8 cellular contexts compared by ENCODE assay signal in genomic region chr6:161273356-161273751, GRCh38. TPM values are rescaled to one million over a fixed set of nuclear protein-coding genes. Genes with fewer than 3 reads are reported as not detected.
A peak's percentile ranks its signal among the peaks of the same experiment; 100 is the strongest.
DNase-seq lines count a peak whose midpoint lies in the region; ATAC-seq and TF ChIP-seq lines count a peak whose summit lies in the region.

No MANE protein-coding gene starts in this region.

- no peak overlapping the region for H2BK12ac ChIP-seq in trophoblast cell (ENCODE audit: low read length)

- H3K14ac ChIP-seq in trophoblast cell (ENCODE audit: low read length): no peak overlapping the region

- H2BK5ac ChIP-seq in trophoblast cell (ENCODE audit: low read depth, low read length, poor library complexity): no peak overlapping the region

- H3K27me3 ChIP-seq in trophoblast cell (ENCODE audit: insufficient read depth, low read length): no peaks in the 10 kb centered on the region

- peak overlapping the region; percentile 60 for H3K9ac ChIP-seq in trophoblast cell (ENCODE audit: low read length)

- H2BK120ac ChIP-seq in trophoblast cell (ENCODE audit: insufficient read depth, low read length, poor library complexity): no peak overlapping the region

- peak overlapping the region; percentile 89 for H3K4me3 ChIP-seq in fibroblast of villous mesenchyme (ENCODE audit: low read depth, low read length)
- H3K4me3 ChIP-seq in trophoblast cell (ENCODE audit: low read depth, low read length): peak overlapping the region; percentile 80

- H3K36me3 ChIP-seq in trophoblast cell (ENCODE audit: control insufficient read depth in 1 of 2, insufficient read depth in 2 of 2, low read length in 2 of 2): no peaks in the 10 kb centered on the region

- TF ChIP-seq CTCF in fibroblast of villous mesenchyme (IDR thresholded peaks at IDR 0.05; ENCODE audit: insufficient read depth, low read depth, low read length): no peak

- H3K18ac ChIP-seq in trophoblast cell (ENCODE audit: low read length): no peak overlapping the region

- H2AK5ac ChIP-seq in trophoblast cell (ENCODE audit: low read length): no peak overlapping the region

- peaks cover 6% of the 10 kb centered on the region for H3K79me1 ChIP-seq in trophoblast cell (ENCODE audit: low read length)

- no peaks in the 10 kb centered on the region for H3K79me2 ChIP-seq in trophoblast cell (ENCODE audit: control insufficient read depth, insufficient read depth, low read length, poor library complexity)

- no peak overlapping the region for H4K91ac ChIP-seq in trophoblast cell (ENCODE audit: low read depth, low read length)

- no peak overlapping the region for H3K23ac ChIP-seq in trophoblast cell (ENCODE audit: low read length)

- peaks cover 0 to 3% of the 10 kb centered on the region in 2 experiments for H3K4me1 ChIP-seq in trophoblast cell (ENCODE audit: control insufficient read depth in 1 of 2, insufficient read depth in 2 of 2, low read length in 2 of 2)

- H3K4me2 ChIP-seq in trophoblast cell (ENCODE audit: low read length): peak overlapping the region; percentile 80

- H4K12ac ChIP-seq in trophoblast cell (ENCODE audit: low read depth, low read length): no peak overlapping the region

- ATAC-seq in GM21360 (IDR thresholded peaks at IDR 0.05; ENCODE audit: unreplicated experiment) (peak; percentile 3), GM19455 (IDR thresholded peaks at IDR 0.05; ENCODE audit: unreplicated experiment) (no peak), GM21786 (IDR thresholded peaks at IDR 0.05; ENCODE audit: unreplicated experiment) (no peak)

- DNase-seq in AG08395 (ENCODE audit: low spot score) (peak; percentile 31), NCI-H2227 treated with DMSO at 0.1 percent for 48 hours (lab: John Stamatoyannopoulos, UW) (peak; percentile 33), activated T-helper 1 cell treated with Interleukin-2 at 50 U/mL for 16 hours (ENCODE audit: low read depth) (peak; percentile 2), fibroblast of villous mesenchyme (ENCODE audit: low read depth) (peak; percentile 68), trophoblast cell (peak in 1 of 2 donors; percentile 52)

- peak overlapping the region; percentile 40 for H3K27ac ChIP-seq in trophoblast cell (ENCODE audit: low read depth, low read length)

- no CpG with 5 or more reads among the region's 11 CpGs for whole genome bisulfite sequencing in trophoblast cell (ENCODE audit: extremely low coverage, insufficient coverage, insufficient read length)

- H3K4ac ChIP-seq in trophoblast cell (ENCODE audit: low read depth, low read length): peak overlapping the region; percentile 76

- no peak overlapping the region for H4K8ac ChIP-seq in trophoblast cell (ENCODE audit: low read depth, low read length)

- no peak overlapping the region for H2AFZ ChIP-seq in trophoblast cell (ENCODE audit: insufficient read depth, low read length, poor library complexity)

- H3K9me3 ChIP-seq in trophoblast cell (ENCODE audit: insufficient read depth, low read depth, low read length): no peaks in the 10 kb centered on the region

RNA-seq across cellular contexts. Expression of gene AGPAT4, which starts 0.5 kb away (rescaled TPM):
- total RNA-seq in fibroblast of villous mesenchyme: 11.2 and 12.9 TPM in 2 replicates
- polyA plus RNA-seq in trophoblast cell (2013): 10.5 and 11.6 TPM in 2 replicates
